ENCODE assay signal across 12 cellular contexts in genomic region chr3:185716436-185717090, GRCh38.
DNase-seq lines count a peak whose midpoint lies in the region; ATAC-seq and TF ChIP-seq lines count a peak whose summit lies in the region.
"Had no signal": no experiment of that assay in that cellular context is flagged by ENCODE, and none has a peak within 500 bp of the region (broad histone marks: within the 10 kb centered on the region; RNA-seq: fewer than 3 reads in every experiment).

No MANE protein-coding gene starts in this region.

- WGBS in right cardiac atrium, result 60% methylated on average over 8 of the region's 8 CpGs
- 57 to 72% (median 66%) methylated on average over 8 of the region's 8 CpGs for WGBS in heart left ventricle, 4 donors

- H3K9me3 ChIP-seq in right cardiac atrium (ENCODE audit: control insufficient read depth, low read length) (no peaks in the 10 kb centered on the region), heart left ventricle (no peaks in the 10 kb centered on the region)
- H3K9me3 ChIP-seq: tibial nerve had no signal

- CTCF ChIA-PET in activated naive CD4-positive, alpha-beta T cell treated with anti-CD3 and anti-CD28 coated beads, Interleukin-2, amount 10 ng/mL, durations not matched to agents 7 days and 5 days (lab: Charles Lee), result no interaction called here

- H3K4me1 ChIP-seq in right cardiac atrium (ENCODE audit: control insufficient read depth, insufficient read depth, low read length) (peaks cover 8% of the 10 kb centered on the region), heart left ventricle (peaks cover 0 to 12% (median 0%) of the 10 kb centered on the region in 12 donors)

- DNase-seq in right cardiac atrium (no peak), heart left ventricle (no peak), dermis blood vessel endothelial cell (peak; percentile 69), lung microvascular endothelial cell (ENCODE audit: low read depth in 2 of 2) (peak; percentile 70 to 91), AML-193 (lab: John Stamatoyannopoulos, UW) (no peak)
- no peak for DNase-seq in stimulated activated CD4-positive, alpha-beta T cell treated with anti-CD3 and anti-CD28 coated beads, Interleukin-15, amount 100 ng/mL, for 24 hours
- no peak for DNase-seq in activated naive CD4-positive, alpha-beta T cell treated with anti-CD3 and anti-CD28 coated beads, Interleukin-2, amount 10 ng/mL, durations not matched to agents 7 days and 5 days
- DNase-seq: activated naive CD4-positive, alpha-beta T cell; T1000 had no signal

- H3K36me3 ChIP-seq in heart left ventricle, result no peaks in the 10 kb centered on the region
- H3K36me3 ChIP-seq: tibial nerve had no signal

- H3K4me3 ChIP-seq in right cardiac atrium (ENCODE audit: low read length) (no peak overlapping the region), heart left ventricle (no peak overlapping the region)
- H3K4me3 ChIP-seq: tibial nerve had no signal

- no peaks in the 10 kb centered on the region for H3K4me1 Mint-ChIP-seq in activated naive CD4-positive, alpha-beta T cell treated with anti-CD3 and anti-CD28 coated beads, Interleukin-2, amount 10 ng/mL, durations not matched to agents 7 days and 5 days

- H3K4me3 Mint-ChIP-seq in activated naive CD4-positive, alpha-beta T cell treated with anti-CD3 and anti-CD28 coated beads, Interleukin-2, amount 10 ng/mL, durations not matched to agents 7 days and 5 days, result no peak overlapping the region
- H3K4me3 Mint-ChIP-seq: natural killer cell treated with Interleukin-12 subunit alpha and Interleukin-12 subunit beta and Interleukin-15 and Interleukin-18, amount 100 ng/mL, for 72 hours had no signal

- no peaks in the 10 kb centered on the region for H3K9me3 Mint-ChIP-seq in activated naive CD4-positive, alpha-beta T cell treated with anti-CD3 and anti-CD28 coated beads, Interleukin-2, amount 10 ng/mL, durations not matched to agents 7 days and 5 days
- H3K9me3 Mint-ChIP-seq: natural killer cell treated with Interleukin-12 subunit alpha and Interleukin-12 subunit beta and Interleukin-15 and Interleukin-18, amount 100 ng/mL, for 72 hours had no signal

- no peak overlapping the region for H3K27ac ChIP-seq in right cardiac atrium (ENCODE audit: low read length)
- no peak overlapping the region for H3K27ac ChIP-seq in heart left ventricle

- TF ChIP-seq CTCF in heart left ventricle (IDR thresholded peaks at IDR 0.05), result no peak

- no peak for TF ChIP-seq POLR2A in heart left ventricle (IDR thresholded peaks at IDR 0.05)

- peaks cover 23% of the 10 kb centered on the region for H3K27me3 Mint-ChIP-seq in activated naive CD4-positive, alpha-beta T cell treated with anti-CD3 and anti-CD28 coated beads, Interleukin-2, amount 10 ng/mL, durations not matched to agents 7 days and 5 days

- no peak overlapping the region for H3K27ac Mint-ChIP-seq in activated naive CD4-positive, alpha-beta T cell treated with anti-CD3 and anti-CD28 coated beads, Interleukin-2, amount 10 ng/mL, durations not matched to agents 7 days and 5 days

- H3K27me3 ChIP-seq in right cardiac atrium (ENCODE audit: control insufficient read depth, insufficient read depth) (no peaks in the 10 kb centered on the region), heart left ventricle (no peaks in the 10 kb centered on the region)
- H3K27me3 ChIP-seq: tibial nerve had no signal

- peak; percentile 30 to 35 for ATAC-seq in right cardiac atrium
- ATAC-seq in heart left ventricle, result no peak
- no peak for ATAC-seq in HG02678 (IDR thresholded peaks at IDR 0.05; ENCODE audit: unreplicated experiment)
- ATAC-seq: natural killer cell treated with Interleukin-12 subunit alpha and Interleukin-12 subunit beta and Interleukin-15 and Interleukin-18, amount 100 ng/mL, for 72 hours had no signal

- H3K36me3 Mint-ChIP-seq in activated naive CD4-positive, alpha-beta T cell treated with anti-CD3 and anti-CD28 coated beads, Interleukin-2, amount 10 ng/mL, durations not matched to agents 7 days and 5 days, result no peaks in the 10 kb centered on the region
- H3K36me3 Mint-ChIP-seq: natural killer cell treated with Interleukin-12 subunit alpha and Interleukin-12 subunit beta and Interleukin-15 and Interleukin-18, amount 100 ng/mL, for 72 hours had no signal

- intact Hi-C loops in right cardiac atrium (cut with DNase I) (no loop called here), heart left ventricle (cut with DNase I) (no loop called here)

Comparison
In these comparisons a context has a peak if more than half of its experiments do, and no peak if none do; other contexts are left out.
1. ATAC-seq: peak in right cardiac atrium (2 of 2); none in heart left ventricle (0 of 4) and HG02678 (single experiment).
2. DNase-seq: peak in dermis blood vessel endothelial cell (single experiment) and lung microvascular endothelial cell (2 of 2); none in right cardiac atrium (0 of 3), heart left ventricle (0 of 5), stimulated activated CD4-positive, alpha-beta T cell treated with anti-CD3 and anti-CD28 coated beads, Interleukin-15, amount 100 ng/mL, for 24 hours (single experiment), activated naive CD4-positive, alpha-beta T cell treated with anti-CD3 and anti-CD28 coated beads, Interleukin-2, amount 10 ng/mL, durations not matched to agents 7 days and 5 days (single experiment) and AML-193 (0 of 2).